ENCODE assay signal across 1 cellular context in genomic region chr17:48892940-48893645, GRCh38.
TF ChIP-seq lines count a peak whose summit lies in the region.

No MANE protein-coding gene starts in this region.

TF ChIP-seq in HepG2, 621 proteins besides CTCF, POLR2A, EP300 and RAD21 (continued from another document and continues in another):
- TF ChIP-seq, protein P1, sequence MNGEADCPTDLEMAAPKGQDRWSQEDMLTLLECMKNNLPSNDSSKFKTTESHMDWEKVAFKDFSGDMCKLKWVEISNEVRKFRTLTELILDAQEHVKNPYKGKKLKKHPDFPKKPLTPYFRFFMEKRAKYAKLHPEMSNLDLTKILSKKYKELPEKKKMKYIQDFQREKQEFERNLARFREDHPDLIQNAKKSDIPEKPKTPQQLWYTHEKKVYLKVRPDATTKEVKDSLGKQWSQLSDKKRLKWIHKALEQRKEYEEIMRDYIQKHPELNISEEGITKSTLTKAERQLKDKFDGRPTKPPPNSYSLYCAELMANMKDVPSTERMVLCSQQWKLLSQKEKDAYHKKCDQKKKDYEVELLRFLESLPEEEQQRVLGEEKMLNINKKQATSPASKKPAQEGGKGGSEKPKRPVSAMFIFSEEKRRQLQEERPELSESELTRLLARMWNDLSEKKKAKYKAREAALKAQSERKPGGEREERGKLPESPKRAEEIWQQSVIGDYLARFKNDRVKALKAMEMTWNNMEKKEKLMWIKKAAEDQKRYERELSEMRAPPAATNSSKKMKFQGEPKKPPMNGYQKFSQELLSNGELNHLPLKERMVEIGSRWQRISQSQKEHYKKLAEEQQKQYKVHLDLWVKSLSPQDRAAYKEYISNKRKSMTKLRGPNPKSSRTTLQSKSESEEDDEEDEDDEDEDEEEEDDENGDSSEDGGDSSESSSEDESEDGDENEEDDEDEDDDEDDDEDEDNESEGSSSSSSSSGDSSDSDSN (CRISPR knock-in tag; IDR thresholded peaks at IDR 0.05): peak; percentile 13
- TF ChIP-seq, protein P2, sequence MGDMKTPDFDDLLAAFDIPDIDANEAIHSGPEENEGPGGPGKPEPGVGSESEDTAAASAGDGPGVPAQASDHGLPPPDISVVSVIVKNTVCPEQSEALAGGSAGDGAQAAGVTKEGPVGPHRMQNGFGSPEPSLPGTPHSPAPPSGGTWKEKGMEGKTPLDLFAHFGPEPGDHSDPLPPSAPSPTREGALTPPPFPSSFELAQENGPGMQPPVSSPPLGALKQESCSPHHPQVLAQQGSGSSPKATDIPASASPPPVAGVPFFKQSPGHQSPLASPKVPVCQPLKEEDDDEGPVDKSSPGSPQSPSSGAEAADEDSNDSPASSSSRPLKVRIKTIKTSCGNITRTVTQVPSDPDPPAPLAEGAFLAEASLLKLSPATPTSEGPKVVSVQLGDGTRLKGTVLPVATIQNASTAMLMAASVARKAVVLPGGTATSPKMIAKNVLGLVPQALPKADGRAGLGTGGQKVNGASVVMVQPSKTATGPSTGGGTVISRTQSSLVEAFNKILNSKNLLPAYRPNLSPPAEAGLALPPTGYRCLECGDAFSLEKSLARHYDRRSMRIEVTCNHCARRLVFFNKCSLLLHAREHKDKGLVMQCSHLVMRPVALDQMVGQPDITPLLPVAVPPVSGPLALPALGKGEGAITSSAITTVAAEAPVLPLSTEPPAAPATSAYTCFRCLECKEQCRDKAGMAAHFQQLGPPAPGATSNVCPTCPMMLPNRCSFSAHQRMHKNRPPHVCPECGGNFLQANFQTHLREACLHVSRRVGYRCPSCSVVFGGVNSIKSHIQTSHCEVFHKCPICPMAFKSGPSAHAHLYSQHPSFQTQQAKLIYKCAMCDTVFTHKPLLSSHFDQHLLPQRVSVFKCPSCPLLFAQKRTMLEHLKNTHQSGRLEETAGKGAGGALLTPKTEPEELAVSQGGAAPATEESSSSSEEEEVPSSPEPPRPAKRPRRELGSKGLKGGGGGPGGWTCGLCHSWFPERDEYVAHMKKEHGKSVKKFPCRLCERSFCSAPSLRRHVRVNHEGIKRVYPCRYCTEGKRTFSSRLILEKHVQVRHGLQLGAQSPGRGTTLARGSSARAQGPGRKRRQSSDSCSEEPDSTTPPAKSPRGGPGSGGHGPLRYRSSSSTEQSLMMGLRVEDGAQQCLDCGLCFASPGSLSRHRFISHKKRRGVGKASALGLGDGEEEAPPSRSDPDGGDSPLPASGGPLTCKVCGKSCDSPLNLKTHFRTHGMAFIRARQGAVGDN (CRISPR knock-in tag; IDR thresholded peaks at IDR 0.05): peak; percentile 7
- TF ChIP-seq ATF7-NPFF (CRISPR knock-in tag; IDR thresholded peaks at IDR 0.05; ENCODE audit: low read depth) (0 out of 2 replicates have a peak, but pooled peaks have one; percentile 15), ZBTB44 (CRISPR knock-in tag; IDR thresholded peaks at IDR 0.05) (peak; percentile 70; the same call in 1 of the 2 replicates), AKAP8 (CRISPR knock-in tag; IDR thresholded peaks at IDR 0.05) (no peak), ZNF484 (CRISPR knock-in tag; IDR thresholded peaks at IDR 0.05; ENCODE audit: borderline replicate concordance, low read depth) (0 out of 2 replicates have a peak, but pooled peaks have one; percentile 7), ZBTB38 (CRISPR knock-in tag; IDR thresholded peaks at IDR 0.05) (peak; percentile 55; the same call in 1 of the 2 replicates), NFKBIZ (CRISPR knock-in tag; IDR thresholded peaks at IDR 0.05) (0 out of 2 replicates have a peak, but pooled peaks have one; percentile 19), CENPBD1 (CRISPR knock-in tag; IDR thresholded peaks at IDR 0.05; ENCODE audit: borderline replicate concordance, low read depth) (peak; percentile 41; the same call in 1 of the 2 replicates), ZNF883 (CRISPR knock-in tag; IDR thresholded peaks at IDR 0.05; ENCODE audit: not compliant biosample characterization) (peak; percentile 53), ZBTB39 (CRISPR knock-in tag; IDR thresholded peaks at IDR 0.05) (0 out of 2 replicates have a peak, but pooled peaks have one; percentile 7), HNF4G (IDR thresholded peaks at IDR 0.05; ENCODE audit: borderline replicate concordance, low read depth, low read length) (no peak; the same call in 1 of the 2 replicates), HNF4G (CRISPR knock-in tag; IDR thresholded peaks at IDR 0.05; ENCODE audit: borderline replicate concordance, low read depth) (peak; percentile 29; the same call in 1 of the 2 replicates), SMAD3 (CRISPR knock-in tag; IDR thresholded peaks at IDR 0.05) (peak; percentile 7; the same call in 1 of the 2 replicates)
- TF ChIP-seq, protein P3, sequence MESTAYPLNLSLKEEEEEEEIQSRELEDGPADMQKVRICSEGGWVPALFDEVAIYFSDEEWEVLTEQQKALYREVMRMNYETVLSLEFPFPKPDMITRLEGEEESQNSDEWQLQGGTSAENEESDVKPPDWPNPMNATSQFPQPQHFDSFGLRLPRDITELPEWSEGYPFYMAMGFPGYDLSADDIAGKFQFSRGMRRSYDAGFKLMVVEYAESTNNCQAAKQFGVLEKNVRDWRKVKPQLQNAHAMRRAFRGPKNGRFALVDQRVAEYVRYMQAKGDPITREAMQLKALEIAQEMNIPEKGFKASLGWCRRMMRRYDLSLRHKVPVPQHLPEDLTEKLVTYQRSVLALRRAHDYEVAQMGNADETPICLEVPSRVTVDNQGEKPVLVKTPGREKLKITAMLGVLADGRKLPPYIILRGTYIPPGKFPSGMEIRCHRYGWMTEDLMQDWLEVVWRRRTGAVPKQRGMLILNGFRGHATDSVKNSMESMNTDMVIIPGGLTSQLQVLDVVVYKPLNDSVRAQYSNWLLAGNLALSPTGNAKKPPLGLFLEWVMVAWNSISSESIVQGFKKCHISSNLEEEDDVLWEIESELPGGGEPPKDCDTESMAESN (CRISPR knock-in tag; conservative IDR thresholded peaks at IDR 0.05): peak; percentile 95
- TF ChIP-seq, protein P4, sequence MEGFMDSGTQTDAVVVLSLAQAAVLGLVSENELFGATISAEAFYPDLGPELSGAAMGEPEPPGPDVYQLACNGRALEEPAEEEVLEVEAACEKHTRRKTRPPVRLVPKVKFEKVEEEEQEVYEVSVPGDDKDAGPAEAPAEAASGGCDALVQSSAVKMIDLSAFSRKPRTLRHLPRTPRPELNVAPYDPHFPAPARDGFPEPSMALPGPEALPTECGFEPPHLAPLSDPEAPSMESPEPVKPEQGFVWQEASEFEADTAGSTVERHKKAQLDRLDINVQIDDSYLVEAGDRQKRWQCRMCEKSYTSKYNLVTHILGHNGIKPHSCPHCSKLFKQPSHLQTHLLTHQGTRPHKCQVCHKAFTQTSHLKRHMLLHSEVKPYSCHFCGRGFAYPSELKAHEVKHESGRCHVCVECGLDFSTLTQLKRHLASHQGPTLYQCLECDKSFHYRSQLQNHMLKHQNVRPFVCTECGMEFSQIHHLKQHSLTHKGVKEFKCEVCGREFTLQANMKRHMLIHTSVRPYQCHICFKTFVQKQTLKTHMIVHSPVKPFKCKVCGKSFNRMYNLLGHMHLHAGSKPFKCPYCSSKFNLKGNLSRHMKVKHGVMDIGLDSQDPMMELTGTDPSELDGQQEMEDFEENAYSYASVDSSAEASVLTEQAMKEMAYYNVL (CRISPR knock-in tag; IDR thresholded peaks at IDR 0.05; ENCODE audit: borderline replicate concordance): peak; percentile 77; the same call in 1 of the 2 replicates
- TF ChIP-seq, protein P5, sequence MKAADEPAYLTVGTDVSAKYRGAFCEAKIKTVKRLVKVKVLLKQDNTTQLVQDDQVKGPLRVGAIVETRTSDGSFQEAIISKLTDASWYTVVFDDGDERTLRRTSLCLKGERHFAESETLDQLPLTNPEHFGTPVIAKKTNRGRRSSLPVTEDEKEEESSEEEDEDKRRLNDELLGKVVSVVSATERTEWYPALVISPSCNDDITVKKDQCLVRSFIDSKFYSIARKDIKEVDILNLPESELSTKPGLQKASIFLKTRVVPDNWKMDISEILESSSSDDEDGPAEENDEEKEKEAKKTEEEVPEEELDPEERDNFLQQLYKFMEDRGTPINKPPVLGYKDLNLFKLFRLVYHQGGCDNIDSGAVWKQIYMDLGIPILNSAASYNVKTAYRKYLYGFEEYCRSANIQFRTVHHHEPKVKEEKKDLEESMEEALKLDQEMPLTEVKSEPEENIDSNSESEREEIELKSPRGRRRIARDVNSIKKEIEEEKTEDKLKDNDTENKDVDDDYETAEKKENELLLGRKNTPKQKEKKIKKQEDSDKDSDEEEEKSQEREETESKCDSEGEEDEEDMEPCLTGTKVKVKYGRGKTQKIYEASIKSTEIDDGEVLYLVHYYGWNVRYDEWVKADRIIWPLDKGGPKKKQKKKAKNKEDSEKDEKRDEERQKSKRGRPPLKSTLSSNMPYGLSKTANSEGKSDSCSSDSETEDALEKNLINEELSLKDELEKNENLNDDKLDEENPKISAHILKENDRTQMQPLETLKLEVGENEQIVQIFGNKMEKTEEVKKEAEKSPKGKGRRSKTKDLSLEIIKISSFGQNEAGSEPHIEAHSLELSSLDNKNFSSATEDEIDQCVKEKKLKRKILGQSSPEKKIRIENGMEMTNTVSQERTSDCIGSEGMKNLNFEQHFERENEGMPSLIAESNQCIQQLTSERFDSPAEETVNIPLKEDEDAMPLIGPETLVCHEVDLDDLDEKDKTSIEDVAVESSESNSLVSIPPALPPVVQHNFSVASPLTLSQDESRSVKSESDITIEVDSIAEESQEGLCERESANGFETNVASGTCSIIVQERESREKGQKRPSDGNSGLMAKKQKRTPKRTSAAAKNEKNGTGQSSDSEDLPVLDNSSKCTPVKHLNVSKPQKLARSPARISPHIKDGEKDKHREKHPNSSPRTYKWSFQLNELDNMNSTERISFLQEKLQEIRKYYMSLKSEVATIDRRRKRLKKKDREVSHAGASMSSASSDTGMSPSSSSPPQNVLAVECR (CRISPR knock-in tag; IDR thresholded peaks at IDR 0.05; ENCODE audit: borderline replicate concordance): peak; percentile 61
- TF ChIP-seq, protein P6, sequence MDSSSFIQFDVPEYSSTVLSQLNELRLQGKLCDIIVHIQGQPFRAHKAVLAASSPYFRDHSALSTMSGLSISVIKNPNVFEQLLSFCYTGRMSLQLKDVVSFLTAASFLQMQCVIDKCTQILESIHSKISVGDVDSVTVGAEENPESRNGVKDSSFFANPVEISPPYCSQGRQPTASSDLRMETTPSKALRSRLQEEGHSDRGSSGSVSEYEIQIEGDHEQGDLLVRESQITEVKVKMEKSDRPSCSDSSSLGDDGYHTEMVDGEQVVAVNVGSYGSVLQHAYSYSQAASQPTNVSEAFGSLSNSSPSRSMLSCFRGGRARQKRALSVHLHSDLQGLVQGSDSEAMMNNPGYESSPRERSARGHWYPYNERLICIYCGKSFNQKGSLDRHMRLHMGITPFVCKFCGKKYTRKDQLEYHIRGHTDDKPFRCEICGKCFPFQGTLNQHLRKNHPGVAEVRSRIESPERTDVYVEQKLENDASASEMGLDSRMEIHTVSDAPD (CRISPR knock-in tag; IDR thresholded peaks at IDR 0.05): 0 out of 2 replicates have a peak, but pooled peaks have one; percentile 16
- TF ChIP-seq, protein P7, sequence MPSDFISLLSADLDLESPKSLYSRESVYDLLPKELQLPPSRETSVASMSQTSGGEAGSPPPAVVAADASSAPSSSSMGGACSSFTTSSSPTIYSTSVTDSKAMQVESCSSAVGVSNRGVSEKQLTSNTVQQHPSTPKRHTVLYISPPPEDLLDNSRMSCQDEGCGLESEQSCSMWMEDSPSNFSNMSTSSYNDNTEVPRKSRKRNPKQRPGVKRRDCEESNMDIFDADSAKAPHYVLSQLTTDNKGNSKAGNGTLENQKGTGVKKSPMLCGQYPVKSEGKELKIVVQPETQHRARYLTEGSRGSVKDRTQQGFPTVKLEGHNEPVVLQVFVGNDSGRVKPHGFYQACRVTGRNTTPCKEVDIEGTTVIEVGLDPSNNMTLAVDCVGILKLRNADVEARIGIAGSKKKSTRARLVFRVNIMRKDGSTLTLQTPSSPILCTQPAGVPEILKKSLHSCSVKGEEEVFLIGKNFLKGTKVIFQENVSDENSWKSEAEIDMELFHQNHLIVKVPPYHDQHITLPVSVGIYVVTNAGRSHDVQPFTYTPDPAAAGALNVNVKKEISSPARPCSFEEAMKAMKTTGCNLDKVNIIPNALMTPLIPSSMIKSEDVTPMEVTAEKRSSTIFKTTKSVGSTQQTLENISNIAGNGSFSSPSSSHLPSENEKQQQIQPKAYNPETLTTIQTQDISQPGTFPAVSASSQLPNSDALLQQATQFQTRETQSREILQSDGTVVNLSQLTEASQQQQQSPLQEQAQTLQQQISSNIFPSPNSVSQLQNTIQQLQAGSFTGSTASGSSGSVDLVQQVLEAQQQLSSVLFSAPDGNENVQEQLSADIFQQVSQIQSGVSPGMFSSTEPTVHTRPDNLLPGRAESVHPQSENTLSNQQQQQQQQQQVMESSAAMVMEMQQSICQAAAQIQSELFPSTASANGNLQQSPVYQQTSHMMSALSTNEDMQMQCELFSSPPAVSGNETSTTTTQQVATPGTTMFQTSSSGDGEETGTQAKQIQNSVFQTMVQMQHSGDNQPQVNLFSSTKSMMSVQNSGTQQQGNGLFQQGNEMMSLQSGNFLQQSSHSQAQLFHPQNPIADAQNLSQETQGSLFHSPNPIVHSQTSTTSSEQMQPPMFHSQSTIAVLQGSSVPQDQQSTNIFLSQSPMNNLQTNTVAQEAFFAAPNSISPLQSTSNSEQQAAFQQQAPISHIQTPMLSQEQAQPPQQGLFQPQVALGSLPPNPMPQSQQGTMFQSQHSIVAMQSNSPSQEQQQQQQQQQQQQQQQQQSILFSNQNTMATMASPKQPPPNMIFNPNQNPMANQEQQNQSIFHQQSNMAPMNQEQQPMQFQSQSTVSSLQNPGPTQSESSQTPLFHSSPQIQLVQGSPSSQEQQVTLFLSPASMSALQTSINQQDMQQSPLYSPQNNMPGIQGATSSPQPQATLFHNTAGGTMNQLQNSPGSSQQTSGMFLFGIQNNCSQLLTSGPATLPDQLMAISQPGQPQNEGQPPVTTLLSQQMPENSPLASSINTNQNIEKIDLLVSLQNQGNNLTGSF (CRISPR knock-in tag; IDR thresholded peaks at IDR 0.05): peak; percentile 15; the same call in 1 of the 2 replicates
